In the genomic region with DNA sequence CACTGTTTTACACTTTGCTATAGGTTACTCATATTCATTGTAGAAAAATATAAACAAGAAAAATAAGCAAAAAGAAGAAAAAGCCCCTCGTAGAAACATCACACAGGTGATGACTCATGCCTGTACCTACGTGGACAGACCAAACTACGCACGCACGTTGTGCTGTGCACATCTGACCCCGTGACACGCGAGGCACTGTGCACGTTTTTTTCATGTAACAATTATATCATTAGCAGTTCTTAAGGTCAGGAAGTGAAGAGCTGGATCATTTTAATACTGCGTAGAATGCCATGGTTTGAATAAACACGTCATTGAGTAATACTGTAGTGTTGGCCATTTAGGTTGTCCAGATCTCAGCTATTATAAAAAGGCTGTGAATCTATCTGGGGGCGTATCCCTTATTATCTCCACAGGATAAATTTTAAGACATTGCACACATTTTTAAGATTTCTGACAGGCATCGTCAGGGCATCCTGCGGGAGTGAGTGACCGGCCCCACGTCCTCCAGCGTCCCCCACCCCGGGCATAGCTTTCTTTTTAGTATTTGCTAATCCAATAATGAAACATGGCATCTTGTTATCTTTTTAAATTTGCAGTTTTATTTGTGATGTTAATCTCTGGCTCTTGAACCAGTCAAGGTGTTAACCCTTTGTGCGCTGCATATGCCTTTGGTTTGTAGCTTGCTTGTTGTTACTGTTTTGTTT, we compare ENCODE assay signal across 2 cellular contexts.
TF ChIP-seq lines count a peak whose summit lies in the region.

No MANE protein-coding gene starts in this region.

TF ChIP-seq in IMR-90, 13 proteins besides CTCF, POLR2A, EP300 and RAD21:
- TF ChIP-seq MXI1 (IDR thresholded peaks at IDR 0.05; ENCODE audit: borderline replicate concordance, low read depth, low read length) (no peak), RFX5 (IDR thresholded peaks at IDR 0.05; ENCODE audit: low read depth, low read length) (no peak), MAZ (IDR thresholded peaks at IDR 0.05; ENCODE audit: borderline replicate concordance, low read depth, low read length) (no peak), FOS (IDR thresholded peaks at IDR 0.05; ENCODE audit: low read depth, low read length) (peak; percentile 98), CEBPB (IDR thresholded peaks at IDR 0.05; ENCODE audit: low read depth, low read length) (peak; percentile 79), NFE2L2 (IDR thresholded peaks at IDR 0.05; ENCODE audit: low read depth, low read length) (peak; percentile 45; the same call in 1 of the 2 replicates), MAFK (IDR thresholded peaks at IDR 0.05; ENCODE audit: low read depth, low read length) (peak; percentile 9; the same call in 1 of the 2 replicates), SMC3 (IDR thresholded peaks at IDR 0.05; ENCODE audit: low read depth, low read length) (peak; percentile 12; the same call in 1 of the 2 replicates), CHD1 (IDR thresholded peaks at IDR 0.05; ENCODE audit: low read depth, low read length) (no peak), RCOR1 (IDR thresholded peaks at IDR 0.05; ENCODE audit: insufficient replicate concordance, low read length) (no peak), BHLHE40 (IDR thresholded peaks at IDR 0.05; ENCODE audit: low read depth, low read length) (peak; percentile 99)
- TF ChIP-seq, protein P1, sequence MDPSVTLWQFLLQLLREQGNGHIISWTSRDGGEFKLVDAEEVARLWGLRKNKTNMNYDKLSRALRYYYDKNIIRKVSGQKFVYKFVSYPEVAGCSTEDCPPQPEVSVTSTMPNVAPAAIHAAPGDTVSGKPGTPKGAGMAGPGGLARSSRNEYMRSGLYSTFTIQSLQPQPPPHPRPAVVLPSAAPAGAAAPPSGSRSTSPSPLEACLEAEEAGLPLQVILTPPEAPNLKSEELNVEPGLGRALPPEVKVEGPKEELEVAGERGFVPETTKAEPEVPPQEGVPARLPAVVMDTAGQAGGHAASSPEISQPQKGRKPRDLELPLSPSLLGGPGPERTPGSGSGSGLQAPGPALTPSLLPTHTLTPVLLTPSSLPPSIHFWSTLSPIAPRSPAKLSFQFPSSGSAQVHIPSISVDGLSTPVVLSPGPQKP (IDR thresholded peaks at IDR 0.05; ENCODE audit: borderline replicate concordance, low read depth, low read length) = no peak
- TF ChIP-seq, protein P2, sequence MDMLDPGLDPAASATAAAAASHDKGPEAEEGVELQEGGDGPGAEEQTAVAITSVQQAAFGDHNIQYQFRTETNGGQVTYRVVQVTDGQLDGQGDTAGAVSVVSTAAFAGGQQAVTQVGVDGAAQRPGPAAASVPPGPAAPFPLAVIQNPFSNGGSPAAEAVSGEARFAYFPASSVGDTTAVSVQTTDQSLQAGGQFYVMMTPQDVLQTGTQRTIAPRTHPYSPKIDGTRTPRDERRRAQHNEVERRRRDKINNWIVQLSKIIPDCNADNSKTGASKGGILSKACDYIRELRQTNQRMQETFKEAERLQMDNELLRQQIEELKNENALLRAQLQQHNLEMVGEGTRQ (IDR thresholded peaks at IDR 0.05; ENCODE audit: low read depth, low read length) = peak; percentile 74
TF ChIP-seq in IMR-90: peak in this region for 7.

TF ChIP-seq in H1, 55 proteins besides CTCF, POLR2A, EP300 and RAD21:
- no peak for TF ChIP-seq RXRA (IDR thresholded peaks at IDR 0.05; ENCODE audit: insufficient read depth, low read depth, low read length)
- no peak for TF ChIP-seq FOSL1 (IDR thresholded peaks at IDR 0.05; ENCODE audit: insufficient read depth, low read depth, low read length)
- TF ChIP-seq SP4 (IDR thresholded peaks at IDR 0.05; ENCODE audit: low read length) = no peak
- TF ChIP-seq BRCA1 (IDR thresholded peaks at IDR 0.05; ENCODE audit: low read depth, low read length) = no peak
- TF ChIP-seq SIX5 (IDR thresholded peaks at IDR 0.05; ENCODE audit: low read depth, low read length) = no peak
- no peak for TF ChIP-seq RBBP5 (IDR thresholded peaks at IDR 0.05; ENCODE audit: borderline replicate concordance, low read depth, low read length)
- TF ChIP-seq TCF12 (IDR thresholded peaks at IDR 0.05; ENCODE audit: low read depth, low read length) = no peak
- TF ChIP-seq SIRT6 (IDR thresholded peaks at IDR 0.05; ENCODE audit: low read length) = no peak
- TF ChIP-seq YY1 (IDR thresholded peaks at IDR 0.05; ENCODE audit: low read depth, low read length) = no peak
- TF ChIP-seq ZNF274 (IDR thresholded peaks at IDR 0.05; ENCODE audit: borderline replicate concordance, extremely low read depth, low read length) = no peak
- no peak for TF ChIP-seq RNF2 (IDR thresholded peaks at IDR 0.05; ENCODE audit: borderline replicate concordance, low read depth, low read length, missing control alignments, poor library complexity, severe bottlenecking)
- no peak for TF ChIP-seq JUN (IDR thresholded peaks at IDR 0.05; ENCODE audit: low read depth, low read length)
- TF ChIP-seq TAF1 (IDR thresholded peaks at IDR 0.05; ENCODE audit: low read depth, low read length) = no peak
- TF ChIP-seq, protein P2 (IDR thresholded peaks at IDR 0.05; ENCODE audit: low read length) = no peak
- no peak for TF ChIP-seq HDAC6 (IDR thresholded peaks at IDR 0.05; ENCODE audit: low read depth, low read length)
- TF ChIP-seq TEAD4 (IDR thresholded peaks at IDR 0.05; ENCODE audit: low read depth, low read length) = no peak
